Comparison of ENCODE assay signal across 9 cellular contexts in genomic region chr5:125043781-125044391, GRCh38.
DNase-seq lines count a peak whose midpoint lies in the region; ATAC-seq, FAIRE-seq and TF ChIP-seq lines count a peak whose summit lies in the region.
"Had no signal": no experiment of that assay in that cellular context is flagged by ENCODE, and none has a peak within 500 bp of the region (broad histone marks: within the 10 kb centered on the region; RNA-seq: fewer than 3 reads in every experiment).

No MANE protein-coding gene starts in this region.

- H4K20me1 ChIP-seq in IMR-90 (ENCODE audit: insufficient read depth, low read length), result no peaks in the 10 kb centered on the region
- H4K20me1 ChIP-seq in astrocyte (ENCODE audit: insufficient read depth, low read length), result no peaks in the 10 kb centered on the region
- H4K20me1 ChIP-seq: BLaER1 treated with 17β-estradiol and CSF1 and Interleukin-3, amounts not matched to agents 10 nM and 100 nM had no signal

- H3K79me2 ChIP-seq in astrocyte (ENCODE audit: insufficient read depth, low read length), result no peaks in the 10 kb centered on the region

- no peak overlapping the region for H2BK5ac ChIP-seq in IMR-90 (ENCODE audit: low read depth, low read length, poor library complexity, severe bottlenecking)

- no peak overlapping the region; the same call in 1 of the 2 replicates for H4K91ac ChIP-seq in IMR-90 (ENCODE audit: insufficient read depth, low read depth, low read length)

- TF ChIP-seq CTCF in IMR-90 (conservative IDR thresholded peaks at IDR 0.05; ENCODE audit: low read depth, low read length) (no peak), astrocyte (IDR thresholded peaks at IDR 0.05; ENCODE audit: insufficient read depth, low read depth, low read length) (no peak), kidney epithelial cell (IDR thresholded peaks at IDR 0.05; ENCODE audit: insufficient read depth, low read length, poor library complexity, severe bottlenecking) (no peak)

- POLR2A ChIA-PET in IMR-90 (lab: Charles Lee; ENCODE audit: unreplicated experiment), result no interaction called here

- H3K27ac Mint-ChIP-seq in astrocyte (ENCODE audit: unreplicated experiment), result peak overlapping the region; percentile 82

- H3K9ac ChIP-seq in IMR-90 (ENCODE audit: low read depth, low read length) (no peak overlapping the region), astrocyte (ENCODE audit: low read length) (peak overlapping the region; percentile 20)
- H3K9ac ChIP-seq: BLaER1 treated with 17β-estradiol and CSF1 and Interleukin-3, amounts not matched to agents 10 nM and 100 nM had no signal

- H2BK20ac ChIP-seq in IMR-90 (ENCODE audit: low read depth, low read length), result peak overlapping the region; percentile 67

- no peak overlapping the region for H4K5ac ChIP-seq in IMR-90 (ENCODE audit: low read depth, low read length)

- dilution Hi-C loops in IMR-90 (cut with HindIII; ENCODE audit: low sequenced_read_pairs, unreplicated experiment), result no loop called here

- H3K27ac ChIP-seq in IMR-90 (ENCODE audit: insufficient read depth, low read length) (no peak overlapping the region), astrocyte (ENCODE audit: low read depth, low read length) (peak overlapping the region; percentile 64)
- H3K27ac ChIP-seq: BLaER1 treated with 17β-estradiol and CSF1 and Interleukin-3, amounts not matched to agents 10 nM and 100 nM had no signal

- peak; percentile 66 for FAIRE-seq in astrocyte (lab: Jason Lieb, UNC)

- no peaks in the 10 kb centered on the region for H3K79me1 ChIP-seq in IMR-90 (ENCODE audit: low read depth in 1 of 2, low read length in 2 of 2)

- peaks cover 5% of the 10 kb centered on the region; the same call in 1 of the 2 replicates for H3K9me1 ChIP-seq in IMR-90 (ENCODE audit: insufficient read depth, low read length)

- BruUV-seq in IMR-90 (replicated peaks; lab: Mats Ljungman, UMichigan), result no TSS peak

- no peak overlapping the region for H3K18ac ChIP-seq in IMR-90 (ENCODE audit: low read depth, low read length)

- H3K4me2 ChIP-seq in IMR-90 (ENCODE audit: low read depth, low read length), result no peak overlapping the region
- peak overlapping the region; percentile 60 for H3K4me2 ChIP-seq in astrocyte (ENCODE audit: low read length)
- H3K4me2 ChIP-seq: BLaER1 treated with 17β-estradiol and CSF1 and Interleukin-3, amounts not matched to agents 10 nM and 100 nM had no signal

- DNase-seq in A172 (ENCODE audit: low spot score), result peak; percentile 86
- DNase-seq in IMR-90, result peak; percentile 56
- peak; percentile 94 for DNase-seq in astrocyte (ENCODE audit: low read depth)
- DNase-seq in kidney epithelial cell (ENCODE audit: low read depth), result peak; percentile 86
- no peak for DNase-seq in NCI-H1436 treated with DMSO at 0.1 percent for 48 hours (lab: John Stamatoyannopoulos, UW)
- no peak for DNase-seq in activated T-cell treated with anti-CD3 and anti-CD28 coated beads, Interleukin-2, amount 50 U/mL, for 1 hour

- 0 out of 3 replicates have a peak overlapping the region, but pooled peaks have one; percentile 21 for H2BK15ac ChIP-seq in IMR-90 (ENCODE audit: low read depth, low read length)

- in situ Hi-C loops in IMR-90 (cut with MboI; ENCODE audit: low sequenced_read_pairs), result no loop called here

- no peak overlapping the region for H2AFZ ChIP-seq in IMR-90 (replicated peaks; ENCODE audit: low read length, poor library complexity)
- no peak overlapping the region for H2AFZ ChIP-seq in astrocyte (ENCODE audit: low read depth, low read length)

- no peak overlapping the region for H2AK9ac ChIP-seq in IMR-90 (replicated peaks; ENCODE audit: low read depth, low read length, poor library complexity)

- TF ChIP-seq RAD21 in IMR-90 (IDR thresholded peaks at IDR 0.05; ENCODE audit: low read length), result no peak

- H3K36me3 ChIP-seq in IMR-90 (ENCODE audit: control insufficient read depth, insufficient read depth, low read length) (no peaks in the 10 kb centered on the region), astrocyte (ENCODE audit: insufficient read depth, low read length) (no peaks in the 10 kb centered on the region), kidney epithelial cell (ENCODE audit: control insufficient read depth, insufficient read depth, low read length) (no peaks in the 10 kb centered on the region)
- H3K36me3 ChIP-seq: BLaER1 treated with 17β-estradiol and CSF1 and Interleukin-3, amounts not matched to agents 10 nM and 100 nM had no signal

- H2BK120ac ChIP-seq in IMR-90 (ENCODE audit: low read depth, low read length), result peak overlapping the region; percentile 38; the same call in 1 of the 2 replicates

- no peak overlapping the region for H3K23ac ChIP-seq in IMR-90 (ENCODE audit: low read depth, low read length)

- no peaks in the 10 kb centered on the region for H3K9me3 Mint-ChIP-seq in astrocyte (ENCODE audit: unreplicated experiment)

- H3K4me1 Mint-ChIP-seq in astrocyte (ENCODE audit: low read depth, unreplicated experiment), result peaks cover 37% of the 10 kb centered on the region

- peak overlapping the region; percentile 5 for H3K14ac ChIP-seq in IMR-90 (replicated peaks; ENCODE audit: low read depth, low read length)

- no peaks in the 10 kb centered on the region for H3K36me3 Mint-ChIP-seq in astrocyte (ENCODE audit: low read depth, unreplicated experiment)

- WGBS in IMR-90 (ENCODE audit: extremely low coverage in 2 of 2, insufficient read length in 1 of 2), 2 experiments, result no CpG with 5 or more reads among the region's 8 CpGs

- H3K4ac ChIP-seq in IMR-90 (ENCODE audit: low read depth, low read length), result peak overlapping the region; percentile 17

- no peaks in the 10 kb centered on the region for H3K27me3 ChIP-seq in IMR-90 (ENCODE audit: control insufficient read depth, insufficient read depth, low read length)
- no peaks in the 10 kb centered on the region for H3K27me3 ChIP-seq in astrocyte (ENCODE audit: insufficient read depth, low read length)
- H3K27me3 ChIP-seq in kidney epithelial cell (ENCODE audit: control insufficient read depth, insufficient read depth, low read length), result no peaks in the 10 kb centered on the region
- H3K27me3 ChIP-seq: BLaER1 treated with 17β-estradiol and CSF1 and Interleukin-3, amounts not matched to agents 10 nM and 100 nM had no signal

- no peak overlapping the region for H3K56ac ChIP-seq in IMR-90 (ENCODE audit: extremely low read depth, insufficient read depth, low read length)

- H3K9me3 ChIP-seq in IMR-90 (ENCODE audit: control insufficient read depth, insufficient read depth, low read length) (no peaks in the 10 kb centered on the region), astrocyte (ENCODE audit: insufficient read depth, low read depth, low read length) (no peaks in the 10 kb centered on the region)

- H3K4me1 ChIP-seq in IMR-90 (ENCODE audit: control insufficient read depth, insufficient read depth, low read length) (peaks cover 13% of the 10 kb centered on the region; the same call in 1 of the 2 replicates), astrocyte (ENCODE audit: insufficient read depth, low read length) (peaks cover 30% of the 10 kb centered on the region)

- H4K8ac ChIP-seq in IMR-90 (ENCODE audit: low read depth in 2 of 2, low read length in 2 of 2), result no peak overlapping the region; a peak in 1 of 4 replicates

- no peak for TF ChIP-seq POLR2A in IMR-90 (IDR thresholded peaks at IDR 0.05; ENCODE audit: low read depth, low read length)

- no peaks in the 10 kb centered on the region for H3K27me3 Mint-ChIP-seq in astrocyte (ENCODE audit: low read depth, unreplicated experiment)

- 0 out of 2 replicates have a peak overlapping the region, but pooled peaks have one; percentile 1 for H2AK5ac ChIP-seq in IMR-90 (ENCODE audit: low read depth, low read length)

- intact Hi-C loops in IMR-90 (cut with micrococcal nuclease), result no loop called here

- H3K4me3 ChIP-seq in IMR-90 (ENCODE audit: insufficient read depth, low read depth, low read length) (no peak overlapping the region), astrocyte (ENCODE audit: insufficient read depth, low read depth, low read length) (peak overlapping the region; percentile 6), kidney epithelial cell (ENCODE audit: low read depth, low read length) (no peak overlapping the region)
- H3K4me3 ChIP-seq: BLaER1 treated with 17β-estradiol and CSF1 and Interleukin-3, amounts not matched to agents 10 nM and 100 nM had no signal

- ATAC-seq in IMR-90 (ENCODE audit: low read depth) (peak; percentile 49), GM18909 (IDR thresholded peaks at IDR 0.05; ENCODE audit: poor library complexity, unreplicated experiment) (no peak)
- ATAC-seq in activated CD4-positive, CD25-positive, alpha-beta regulatory T cell treated with anti-CD3 and anti-CD28 coated beads, Interleukin-2, amount 50 U/mL, for 24 hours, result no peak

- CTCF ChIA-PET in IMR-90 (lab: Yijun Ruan, JAX), result interaction anchor here (0.6 kb wide), 1 partner anchor 80 kb away, joined by 5 read pairs; no protein-coding TSS in a partner anchor

- H3K4me3 Mint-ChIP-seq in astrocyte (ENCODE audit: unreplicated experiment), result no peak overlapping the region

TF ChIP-seq in IMR-90, 13 proteins besides CTCF, POLR2A, EP300 and RAD21 (continues in another document):
- TF ChIP-seq FOS (IDR thresholded peaks at IDR 0.05; ENCODE audit: low read depth, low read length) (no peak), MAZ (IDR thresholded peaks at IDR 0.05; ENCODE audit: borderline replicate concordance, low read depth, low read length) (no peak), MAFK (IDR thresholded peaks at IDR 0.05; ENCODE audit: low read depth, low read length) (no peak), MXI1 (IDR thresholded peaks at IDR 0.05; ENCODE audit: borderline replicate concordance, low read depth, low read length) (no peak), RCOR1 (IDR thresholded peaks at IDR 0.05; ENCODE audit: insufficient replicate concordance, low read length) (no peak), NFE2L2 (IDR thresholded peaks at IDR 0.05; ENCODE audit: low read depth, low read length) (no peak), SMC3 (IDR thresholded peaks at IDR 0.05; ENCODE audit: low read depth, low read length) (no peak), BHLHE40 (IDR thresholded peaks at IDR 0.05; ENCODE audit: low read depth, low read length) (no peak), USF2 (IDR thresholded peaks at IDR 0.05; ENCODE audit: low read depth, low read length) (no peak), CHD1 (IDR thresholded peaks at IDR 0.05; ENCODE audit: low read depth, low read length) (no peak), RFX5 (IDR thresholded peaks at IDR 0.05; ENCODE audit: low read depth, low read length) (no peak)

Comparison
In these comparisons a context has a peak if more than half of its experiments do, and no peak if none do; other contexts are left out.
1. DNase-seq: peak in A172 (single experiment), IMR-90 (single experiment), astrocyte (single experiment) and kidney epithelial cell (single experiment); none in NCI-H1436 treated with DMSO at 0.1 percent for 48 hours (single experiment) and activated T-cell treated with anti-CD3 and anti-CD28 coated beads, Interleukin-2, amount 50 U/mL, for 1 hour (single experiment).